In genomic region chr6:79668381-79668780, GRCh38 we compare ENCODE assay signal across 18 cellular contexts.
"Had no signal": no experiment of that assay in that cellular context is flagged by ENCODE, and none has a peak within 500 bp of the region (broad histone marks: within the 10 kb centered on the region; RNA-seq: fewer than 3 reads in every experiment).

No MANE protein-coding gene starts in this region.

- DNase-seq: activated CD4-positive, alpha-beta T cell treated with anti-CD3 and anti-CD28 coated beads for 48 hours; activated naive CD4-positive, alpha-beta T cell treated with Interleukin-2 at 50 U/mL for 16 hours; caudate nucleus; cortex of kidney; effector CD8-positive, alpha-beta T cell; gastrocnemius medialis; kidney; natural killer cell; occipital lobe; stimulated activated CD4-positive, alpha-beta T cell treated with anti-CD3 and anti-CD28 coated beads, Interleukin-2, amount 100 ng/mL, for 24 hours; stimulated activated naive B cell treated with anti-CD40 and anti-IgM and Interleukin-4, amounts not matched to agents 10 μg/mL and 1 μg/mL and 100 μg/mL, for 72 hours; T1000; upper lobe of right lung had no signal

- H3K9me3 Mint-ChIP-seq: mesothelial cell of epicardium; natural killer cell; stimulated activated naive B cell treated with anti-CD40 and anti-IgM and Interleukin-4, amounts not matched to agents 10 μg/mL and 1 μg/mL and 100 μg/mL, for 72 hours had no signal

- H3K36me3 ChIP-seq: gastrocnemius medialis, prostate gland, upper lobe of right lung had no signal

- H3K4me3 ChIP-seq: gastrocnemius medialis, prostate gland, upper lobe of right lung had no signal

- H3K27ac ChIP-seq: epithelial cell of prostate, prostate gland, upper lobe of right lung, VCaP had no signal

- H3K9me3 ChIP-seq: gastrocnemius medialis, prostate gland, upper lobe of right lung had no signal

- ATAC-seq: gastrocnemius medialis; natural killer cell; sciatic nerve; stimulated activated naive B cell treated with anti-CD40 and anti-IgM and Interleukin-4, amounts not matched to agents 10 μg/mL and 1 μg/mL and 100 μg/mL, for 72 hours; upper lobe of right lung had no signal

- H3K27me3 ChIP-seq: gastrocnemius medialis, upper lobe of right lung had no signal

- H3K36me3 Mint-ChIP-seq: natural killer cell; stimulated activated naive B cell treated with anti-CD40 and anti-IgM and Interleukin-4, amounts not matched to agents 10 μg/mL and 1 μg/mL and 100 μg/mL, for 72 hours had no signal

- H3K27ac Mint-ChIP-seq: mesothelial cell of epicardium; natural killer cell; stimulated activated naive B cell treated with anti-CD40 and anti-IgM and Interleukin-4, amounts not matched to agents 10 μg/mL and 1 μg/mL and 100 μg/mL, for 72 hours had no signal

- H3K4me3 Mint-ChIP-seq: mesothelial cell of epicardium; natural killer cell; stimulated activated naive B cell treated with anti-CD40 and anti-IgM and Interleukin-4, amounts not matched to agents 10 μg/mL and 1 μg/mL and 100 μg/mL, for 72 hours had no signal
